8 cellular contexts compared by ENCODE assay signal in genomic region chr10:97334370-97335175, GRCh38. TPM values are rescaled to one million over a fixed set of nuclear protein-coding genes. Genes with fewer than 3 reads are reported as not detected.
A peak's percentile ranks its signal among the peaks of the same experiment; 100 is the strongest.
DNase-seq lines count a peak whose midpoint lies in the region; ATAC-seq and TF ChIP-seq lines count a peak whose summit lies in the region.

A gene with protein sequence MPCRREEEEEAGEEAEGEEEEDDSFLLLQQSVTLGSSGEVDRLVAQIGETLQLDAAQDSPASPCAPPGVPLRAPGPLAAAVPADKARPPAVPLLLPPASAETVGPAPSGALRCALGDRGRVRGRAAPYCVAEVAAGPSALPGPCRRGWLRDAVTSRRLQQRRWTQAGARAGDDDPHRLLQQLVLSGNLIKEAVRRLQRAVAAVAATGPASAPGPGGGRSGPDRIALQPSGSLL (minus strand): TSS chr10:97334729. CDS start chr10:97334572, 157 bp downstream.

- H3K4me3 ChIP-seq in HUES48 (ENCODE audit: low read depth, low read length): peak within 1 kb of the TSS; percentile 93
- peak within 1 kb of the TSS; percentile 87 to 91 for H3K4me3 ChIP-seq in muscle layer of duodenum (ENCODE audit: low read depth in 1 of 2, low read length in 2 of 2)

- H3K4me1 ChIP-seq in HUES48 (ENCODE audit: control insufficient read depth, insufficient read depth, low read length) (peaks cover 34% of the 10 kb centered on the region), muscle layer of duodenum (ENCODE audit: control insufficient read depth in 1 of 2, insufficient read depth in 2 of 2, low read length in 2 of 2) (peaks cover 10 to 23% of the 10 kb centered on the region in 2 donors)

- peaks cover 20% of the 10 kb centered on the region for H3K36me3 ChIP-seq in HUES48 (ENCODE audit: control insufficient read depth, insufficient read depth, low read length)
- peaks cover 0 to 4% of the 10 kb centered on the region in 2 donors for H3K36me3 ChIP-seq in muscle layer of duodenum (ENCODE audit: control insufficient read depth in 1 of 2, insufficient read depth in 2 of 2, low read length in 2 of 2)

- peak within 1 kb of the TSS; percentile 97 for H3K9ac ChIP-seq in HUES48 (ENCODE audit: low read depth, low read length)

- H3K27ac ChIP-seq in HUES48 (ENCODE audit: low read depth, low read length) (peak within 1 kb of the TSS; percentile 95), muscle layer of duodenum (ENCODE audit: low read length) (peak within 1 kb of the TSS; percentile 96)

- H3K9me3 ChIP-seq in HUES48 (ENCODE audit: control insufficient read depth, insufficient read depth, low read length) (no peaks in the 10 kb centered on the region), muscle layer of duodenum (ENCODE audit: control insufficient read depth in 1 of 2, low read length in 2 of 2) (no peaks in the 10 kb centered on the region)

- ATAC-seq in GM21423 (IDR thresholded peaks at IDR 0.05; ENCODE audit: unreplicated experiment): peak; percentile 83
- peak; percentile 94 for ATAC-seq in esophagus mucosa

- DNase-seq in DMS 273 (lab: John Stamatoyannopoulos, UW; ENCODE audit: unreplicated experiment): peak; percentile 90
- DNase-seq in activated T-cell treated with anti-CD3 and anti-CD28 coated beads, Interleukin-2, amount 50 U/mL, for 48 hours: peak; percentile 92
- DNase-seq in stimulated activated CD8-positive, alpha-beta memory T cell treated with anti-CD3 and anti-CD28 coated beads, Interleukin-7, amount 100 ng/mL, for 1 hour (ENCODE audit: low read depth in 2 of 2): peak; percentile 69 to 77

- no peaks in the 10 kb centered on the region for H3K27me3 ChIP-seq in HUES48 (ENCODE audit: control insufficient read depth, insufficient read depth, low read length)
- H3K27me3 ChIP-seq in muscle layer of duodenum (ENCODE audit: low read depth, low read length): no peaks in the 10 kb centered on the region

TF ChIP-seq in PFSK-1, 5 proteins besides CTCF, POLR2A, EP300 and RAD21:
- TF ChIP-seq REST (IDR thresholded peaks at IDR 0.05; ENCODE audit: insufficient read depth in 1 of 2, low read depth in 2 of 2, low read length in 2 of 2) (no peak), SIN3A (IDR thresholded peaks at IDR 0.05; ENCODE audit: borderline replicate concordance, insufficient read depth, low read length) (peak; percentile 88; the same call in 1 of the 2 replicates), FOXP2 (optimal IDR thresholded peaks at IDR 0.05; ENCODE audit: borderline replicate concordance, extremely low read depth, extremely low read length, insufficient read depth) (peak; percentile 97), TAF1 (IDR thresholded peaks at IDR 0.05; ENCODE audit: borderline replicate concordance, insufficient read depth, low read length) (no peak)

RNA-seq across cellular contexts. Expression of the gene that starts here (rescaled TPM):
- 14.1 TPM for polyA plus RNA-seq in PFSK-1 (2012; ENCODE audit: insufficient read length, low read depth)
- 8.4 TPM for total RNA-seq in esophagus mucosa

Comparison
In these comparisons a context has a peak if more than half of its experiments do, and no peak if none do; other contexts are left out.
1. Peak in every context shown above with its lines: DNase-seq, ATAC-seq, H3K4me3 ChIP-seq and H3K27ac ChIP-seq.